Comparison of ENCODE assay signal across 2 cellular contexts in the genomic region with DNA sequence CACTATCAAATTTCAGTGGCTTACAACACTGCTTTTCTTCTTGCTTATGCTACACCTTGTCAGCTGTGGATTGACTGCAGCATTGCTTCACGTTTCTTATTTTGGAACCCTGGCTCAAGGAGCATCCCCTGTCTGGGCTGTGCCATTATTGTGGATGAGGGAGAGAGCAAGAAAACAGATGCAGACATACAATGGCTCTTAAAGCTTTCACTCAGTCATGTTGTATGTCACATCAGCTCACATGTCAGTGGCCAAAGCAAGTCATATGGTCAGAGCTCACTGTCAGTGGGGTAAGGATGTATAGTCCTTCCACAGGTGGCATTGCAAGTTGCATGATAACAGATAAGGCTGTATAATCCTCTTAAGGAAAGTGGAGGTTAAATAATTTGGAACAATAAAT.
TF ChIP-seq lines count a peak whose summit lies in the region.

No MANE protein-coding gene starts in this region.

TF ChIP-seq in SK-N-SH, 30 proteins besides CTCF, POLR2A, EP300 and RAD21 (continued from another document):
- TF ChIP-seq, protein P1, sequence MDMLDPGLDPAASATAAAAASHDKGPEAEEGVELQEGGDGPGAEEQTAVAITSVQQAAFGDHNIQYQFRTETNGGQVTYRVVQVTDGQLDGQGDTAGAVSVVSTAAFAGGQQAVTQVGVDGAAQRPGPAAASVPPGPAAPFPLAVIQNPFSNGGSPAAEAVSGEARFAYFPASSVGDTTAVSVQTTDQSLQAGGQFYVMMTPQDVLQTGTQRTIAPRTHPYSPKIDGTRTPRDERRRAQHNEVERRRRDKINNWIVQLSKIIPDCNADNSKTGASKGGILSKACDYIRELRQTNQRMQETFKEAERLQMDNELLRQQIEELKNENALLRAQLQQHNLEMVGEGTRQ (IDR thresholded peaks at IDR 0.05; ENCODE audit: borderline replicate concordance, low read depth, low read length): no peak
TF ChIP-seq in SK-N-SH: peak in this region for 1.

TF ChIP-seq in SK-N-SH treated with all-trans-retinoic acid at 6 μM for 48 hours, 23 proteins besides CTCF, POLR2A, EP300 and RAD21 (continued from another document):
- TF ChIP-seq, protein P2, sequence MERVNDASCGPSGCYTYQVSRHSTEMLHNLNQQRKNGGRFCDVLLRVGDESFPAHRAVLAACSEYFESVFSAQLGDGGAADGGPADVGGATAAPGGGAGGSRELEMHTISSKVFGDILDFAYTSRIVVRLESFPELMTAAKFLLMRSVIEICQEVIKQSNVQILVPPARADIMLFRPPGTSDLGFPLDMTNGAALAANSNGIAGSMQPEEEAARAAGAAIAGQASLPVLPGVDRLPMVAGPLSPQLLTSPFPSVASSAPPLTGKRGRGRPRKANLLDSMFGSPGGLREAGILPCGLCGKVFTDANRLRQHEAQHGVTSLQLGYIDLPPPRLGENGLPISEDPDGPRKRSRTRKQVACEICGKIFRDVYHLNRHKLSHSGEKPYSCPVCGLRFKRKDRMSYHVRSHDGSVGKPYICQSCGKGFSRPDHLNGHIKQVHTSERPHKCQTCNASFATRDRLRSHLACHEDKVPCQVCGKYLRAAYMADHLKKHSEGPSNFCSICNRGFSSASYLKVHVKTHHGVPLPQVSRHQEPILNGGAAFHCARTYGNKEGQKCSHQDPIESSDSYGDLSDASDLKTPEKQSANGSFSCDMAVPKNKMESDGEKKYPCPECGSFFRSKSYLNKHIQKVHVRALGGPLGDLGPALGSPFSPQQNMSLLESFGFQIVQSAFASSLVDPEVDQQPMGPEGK (CRISPR knock-in tag; IDR thresholded peaks at IDR 0.05; ENCODE audit: borderline replicate concordance): no peak
- TF ChIP-seq TOX (CRISPR knock-in tag; IDR thresholded peaks at IDR 0.05; ENCODE audit: borderline replicate concordance) (no peak), ARNTL (CRISPR knock-in tag; IDR thresholded peaks at IDR 0.05; ENCODE audit: borderline replicate concordance, low read depth) (no peak), CSDC2 (CRISPR knock-in tag; IDR thresholded peaks at IDR 0.05) (no peak)
